ENCODE assay signal across 36 cellular contexts in genomic region chr1:151813271-151813977, GRCh38. TPM values are rescaled to one million over a fixed set of nuclear protein-coding genes. Genes with fewer than 3 reads are reported as not detected.
"Had no signal": no experiment of that assay in that cellular context is flagged by ENCODE, and none has a peak within 500 bp of the region (broad histone marks: within the 10 kb centered on the region; RNA-seq: fewer than 3 reads in every experiment).

No MANE protein-coding gene starts in this region.

- H3K27ac Mint-ChIP-seq: activated CD4-positive, alpha-beta memory T cell treated with anti-CD3 and anti-CD28 coated beads for 36 hours; activated CD4-positive, alpha-beta T cell treated with anti-CD3 and anti-CD28 coated beads, Interleukin-2, amount 10 ng/mL, durations not matched to agents 24 days and 14 days; activated T-cell treated with anti-CD3 and anti-CD28 coated beads, Interleukin-2, amount 50 U/mL, for 24 hours; nephron; progenitor cell of endocrine pancreas had no signal

- DNase-seq: activated CD4-positive, alpha-beta memory T cell treated with anti-CD3 and anti-CD28 coated beads for 36 hours; activated CD4-positive, alpha-beta T cell treated with anti-CD3 and anti-CD28 coated beads, Interleukin-2, amount 10 ng/mL, durations not matched to agents 24 days and 14 days; activated CD8-positive, alpha-beta memory T cell treated with anti-CD3 and anti-CD28 coated beads, Interleukin-2, amount 50 U/mL, for 48 hours; activated gamma-delta T cell treated with Interleukin-2 at 50 U/mL for 16 hours; activated naive CD4-positive, alpha-beta T cell treated with anti-CD3 and anti-CD28 coated beads, Interleukin-2, amount 50 U/mL, for 16 hours; activated T-cell treated with anti-CD3 and anti-CD28 coated beads, Interleukin-2, amount 50 U/mL, for 24 hours; amniotic stem cell; central memory CD4-positive, alpha-beta T cell; colonic mucosa; effector CD8-positive, alpha-beta T cell; erythroblast; islet precursor cell; left ventricle myocardium inferior; mesendoderm; ovary; stimulated activated CD4-positive, alpha-beta T cell treated with anti-CD3 and anti-CD28 coated beads, Interleukin-2, amount 100 ng/mL, for 48 hours; stimulated activated naive CD8-positive, alpha-beta T cell treated with anti-CD3 and anti-CD28 coated beads, Interleukin-15, Interleukin-2, amounts not matched to agents 100 U/mL and 50 U/mL, for 24 hours; T1000; testis; trophoblast cell; uterus; WERI-Rb-1 had no signal

- H3K27me3 Mint-ChIP-seq: activated CD4-positive, alpha-beta memory T cell treated with anti-CD3 and anti-CD28 coated beads for 36 hours; activated T-cell treated with anti-CD3 and anti-CD28 coated beads, Interleukin-2, amount 50 U/mL, for 24 hours had no signal

- H3K9me3 Mint-ChIP-seq: activated CD4-positive, alpha-beta memory T cell treated with anti-CD3 and anti-CD28 coated beads for 36 hours; activated CD4-positive, alpha-beta T cell treated with anti-CD3 and anti-CD28 coated beads, Interleukin-2, amount 10 ng/mL, durations not matched to agents 24 days and 14 days; activated T-cell treated with anti-CD3 and anti-CD28 coated beads, Interleukin-2, amount 50 U/mL, for 24 hours; nephron; T-helper 1 cell treated with Interleukin-12 subunit alpha and Interleukin-12 subunit beta and Interleukin-4 antibody, amounts not matched to agents 30 μg/mL and 1 μg/mL, for 36 hours had no signal

- H3K4me3 Mint-ChIP-seq: activated CD4-positive, alpha-beta memory T cell treated with anti-CD3 and anti-CD28 coated beads for 36 hours; activated CD4-positive, alpha-beta T cell treated with anti-CD3 and anti-CD28 coated beads, Interleukin-2, amount 10 ng/mL, durations not matched to agents 24 days and 14 days; activated T-cell treated with anti-CD3 and anti-CD28 coated beads, Interleukin-2, amount 50 U/mL, for 24 hours; nephron; T-helper 1 cell treated with Interleukin-12 subunit alpha and Interleukin-12 subunit beta and Interleukin-4 antibody, amounts not matched to agents 30 μg/mL and 1 μg/mL, for 36 hours had no signal

- ATAC-seq: activated CD4-positive, CD25-positive, alpha-beta regulatory T cell treated with anti-CD3 and anti-CD28 coated beads, Interleukin-2, amount 50 U/mL, for 24 hours; gastroesophageal sphincter; stimulated activated naive CD8-positive, alpha-beta T cell treated with anti-CD3 and anti-CD28 coated beads, Interleukin-15, Interleukin-2, amounts not matched to agents 100 U/mL and 50 U/mL, for 24 hours had no signal

- H3K36me3 Mint-ChIP-seq: activated CD4-positive, alpha-beta memory T cell treated with anti-CD3 and anti-CD28 coated beads for 36 hours had no signal

RNA-seq across cellular contexts. Expression of gene LINGO4, which starts 8.2 kb away (rescaled TPM):
- total RNA-seq: activated CD4-positive, alpha-beta T cell treated with anti-CD3 and anti-CD28 coated beads, Interleukin-2, amount 10 ng/mL, durations not matched to agents 24 days and 14 days; dermis microvascular lymphatic vessel endothelial cell; fibroblast of lung; fibroblast of villous mesenchyme; gastroesophageal sphincter; hepatocyte; progenitor cell of endocrine pancreas had no signal

RNA-seq across cellular contexts. Expression of gene RORC, which starts 18.2 kb away (rescaled TPM):
- total RNA-seq: dermis microvascular lymphatic vessel endothelial cell, fibroblast of villous mesenchyme, progenitor cell of endocrine pancreas had no signal

RNA-seq across cellular contexts. Expression of gene C2CD4D, which starts 26.2 kb away (rescaled TPM):
- total RNA-seq: fibroblast of lung, fibroblast of villous mesenchyme, gastroesophageal sphincter, hepatocyte, left ventricle myocardium inferior, renal cortical epithelial cell, right lobe of liver, skeletal muscle tissue, uterus had no signal

RNA-seq across cellular contexts. Expression of gene THEM5, which starts 40.1 kb away (rescaled TPM):
- total RNA-seq: activated CD4-positive, alpha-beta memory T cell treated with anti-CD3 and anti-CD28 coated beads for 36 hours; activated CD4-positive, alpha-beta T cell treated with anti-CD3 and anti-CD28 coated beads, Interleukin-2, amount 10 ng/mL, durations not matched to agents 24 days and 14 days; colonic mucosa; dermis microvascular lymphatic vessel endothelial cell; fibroblast of lung; fibroblast of villous mesenchyme; gastroesophageal sphincter; hepatocyte; left ventricle myocardium inferior; lung; mononuclear cell; ovary; progenitor cell of endocrine pancreas; renal cortical epithelial cell; right lobe of liver; skeletal muscle tissue; testis; uterus had no signal
